ENCODE assay signal across 12 cellular contexts in genomic region chr1:178581351-178581951, GRCh38.
A peak's percentile ranks its signal among the peaks of the same experiment; 100 is the strongest.
DNase-seq lines count a peak whose midpoint lies in the region; ATAC-seq, FAIRE-seq and TF ChIP-seq lines count a peak whose summit lies in the region.
"Had no signal": no experiment of that assay in that cellular context is flagged by ENCODE, and none has a peak within 500 bp of the region (broad histone marks: within the 10 kb centered on the region; RNA-seq: fewer than 3 reads in every experiment).

No MANE protein-coding gene starts in this region.

- ATAC-seq in GM19463 (IDR thresholded peaks at IDR 0.05; ENCODE audit: unreplicated experiment) (peak; percentile 84), HG03135 (IDR thresholded peaks at IDR 0.05; ENCODE audit: unreplicated experiment) (peak; percentile 76)

- FAIRE-seq in frontal cortex (lab: Jason Lieb, UNC): no peak

- 0 out of 2 replicates have a peak, but pooled peaks have one; percentile 9 for TF ChIP-seq CTCF in VCaP (conservative IDR thresholded peaks at IDR 0.05)

- DNase-seq in ELF-1 (ENCODE audit: low read depth, low spot score): peak; percentile 73
- no peak for DNase-seq in HPDE6-E6E7 (ENCODE audit: extremely low spot score)
- DNase-seq in frontal cortex (ENCODE audit: low spot score in 2 of 2): no peak
- DNase-seq in CD1c-positive myeloid dendritic cell (ENCODE audit: extremely low spot score): no peak
- DNase-seq in KG1 (lab: John Stamatoyannopoulos, UW): no peak
- DNase-seq: CD4-positive, CD25-positive, alpha-beta regulatory T cell; upper lobe of left lung had no signal

- H3K27ac ChIP-seq in VCaP: peak overlapping the region; percentile 48
- H3K27ac ChIP-seq: epithelial cell of prostate, ovary, upper lobe of left lung had no signal
